Comparison of ENCODE assay signal across 9 cellular contexts in the genomic region with DNA sequence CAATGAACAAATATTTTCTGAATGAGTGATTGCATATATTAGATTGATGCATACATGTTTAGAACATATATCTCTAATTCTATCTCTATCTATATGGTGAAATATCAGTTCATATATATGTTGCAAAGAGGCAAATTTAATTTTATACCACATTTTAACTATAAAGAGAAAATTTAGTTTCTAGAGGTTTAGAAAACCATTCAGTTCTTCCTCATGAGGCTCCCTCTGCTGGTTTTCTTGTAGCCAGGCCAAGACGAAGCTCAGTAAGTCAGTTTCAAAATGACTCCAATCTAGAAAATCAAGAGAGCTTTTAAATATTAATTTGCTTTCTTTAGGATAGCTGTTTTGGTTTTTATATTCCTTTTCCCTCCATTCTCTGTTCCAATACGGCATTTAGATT.
DNase-seq lines count a peak whose midpoint lies in the region; ATAC-seq and TF ChIP-seq lines count a peak whose summit lies in the region.
"Had no signal": no experiment of that assay in that cellular context is flagged by ENCODE, and none has a peak within 500 bp of the region (broad histone marks: within the 10 kb centered on the region; RNA-seq: fewer than 3 reads in every experiment).

No MANE protein-coding gene starts in this region.

- peaks cover 2% of the 10 kb centered on the region for H3K27me3 Mint-ChIP-seq in T-helper 2 cell treated with Interferon-gamma antibody and Interleukin-4, amounts not matched to agents 5 μg/mL and 100 μg/mL, for 36 hours (ENCODE audit: low read depth)

- DNase-seq in BE2C (no peak), GM20000 (ENCODE audit: low spot score) (peak; percentile 9), RWPE2 (ENCODE audit: low spot score) (no peak), kidney tubule cell (ENCODE audit: low spot score) (peak; percentile 17), erythroblast (lab: John Stamatoyannopoulos, UW) (no peak)
- DNase-seq in T-helper 2 cell treated with Interferon-gamma antibody and Interleukin-4, amounts not matched to agents 5 μg/mL and 100 μg/mL, for 36 hours (ENCODE audit: low spot score) = no peak
- DNase-seq: NCI-H1436 had no signal

- TF ChIP-seq CTCF in BE2C (IDR thresholded peaks at IDR 0.05; ENCODE audit: low read depth, low read length) = peak; percentile 60
- peak; percentile 17 for TF ChIP-seq CTCF in GM20000 (IDR thresholded peaks at IDR 0.05; ENCODE audit: extremely low read depth, missing control alignments)
- peak; percentile 54 for TF ChIP-seq CTCF in RWPE2 (IDR thresholded peaks at IDR 0.05; ENCODE audit: poor library complexity, severe bottlenecking)

- H3K9me3 ChIP-seq in BE2C = no peaks in the 10 kb centered on the region
- no peaks in the 10 kb centered on the region for H3K9me3 ChIP-seq in RWPE2 (ENCODE audit: severe bottlenecking)

- H3K27ac Mint-ChIP-seq in T-helper 2 cell treated with Interferon-gamma antibody and Interleukin-4, amounts not matched to agents 5 μg/mL and 100 μg/mL, for 36 hours = no peak overlapping the region

- H3K27me3 ChIP-seq in BE2C (no peaks in the 10 kb centered on the region), RWPE2 (ENCODE audit: insufficient read depth, poor library complexity, severe bottlenecking) (peaks cover 8% of the 10 kb centered on the region)

- H3K36me3 ChIP-seq in BE2C (no peaks in the 10 kb centered on the region), RWPE2 (ENCODE audit: low read depth) (no peaks in the 10 kb centered on the region)

- H3K4me3 ChIP-seq in BE2C (ENCODE audit: low read depth, low read length) (no peak overlapping the region), RWPE2 (ENCODE audit: severe bottlenecking) (no peak overlapping the region)

- H3K27ac ChIP-seq in RWPE2 (ENCODE audit: poor library complexity, severe bottlenecking) = no peak overlapping the region

- ATAC-seq in RWPE2 (ENCODE audit: low read depth) (no peak), HG03095 (IDR thresholded peaks at IDR 0.05; ENCODE audit: unreplicated experiment) (no peak), HG03175 (IDR thresholded peaks at IDR 0.05; ENCODE audit: unreplicated experiment) (no peak)

- TF ChIP-seq POLR2A in erythroblast (IDR thresholded peaks at IDR 0.05; ENCODE audit: low read length) = no peak

- H3K4me1 ChIP-seq in BE2C (no peaks in the 10 kb centered on the region), RWPE2 (ENCODE audit: insufficient read depth, poor library complexity, severe bottlenecking) (no peaks in the 10 kb centered on the region)

- H3K4me1 Mint-ChIP-seq in T-helper 2 cell treated with Interferon-gamma antibody and Interleukin-4, amounts not matched to agents 5 μg/mL and 100 μg/mL, for 36 hours (ENCODE audit: low read depth) = no peaks in the 10 kb centered on the region

- no peaks in the 10 kb centered on the region for H3K9me3 Mint-ChIP-seq in T-helper 2 cell treated with Interferon-gamma antibody and Interleukin-4, amounts not matched to agents 5 μg/mL and 100 μg/mL, for 36 hours

- H3K36me3 Mint-ChIP-seq in T-helper 2 cell treated with Interferon-gamma antibody and Interleukin-4, amounts not matched to agents 5 μg/mL and 100 μg/mL, for 36 hours (ENCODE audit: low read depth) = no peaks in the 10 kb centered on the region

- no peak overlapping the region for H3K4me3 Mint-ChIP-seq in T-helper 2 cell treated with Interferon-gamma antibody and Interleukin-4, amounts not matched to agents 5 μg/mL and 100 μg/mL, for 36 hours

Comparison
In these comparisons a context has a peak if more than half of its experiments do, and no peak if none do; other contexts are left out.
1. DNase-seq: peak in GM20000 (single experiment) and kidney tubule cell (single experiment); none in BE2C (single experiment), RWPE2 (single experiment), T-helper 2 cell treated with Interferon-gamma antibody and Interleukin-4, amounts not matched to agents 5 μg/mL and 100 μg/mL, for 36 hours (single experiment) and erythroblast (0 of 2).
2. Peak in every context shown above with its lines, with median percentiles within 50 percentile points of each other: CTCF ChIP-seq.